9 cellular contexts compared by ENCODE assay signal in genomic region chr12:40225337-40225983, GRCh38. TPM values are rescaled to one million over a fixed set of nuclear protein-coding genes. Genes with fewer than 3 reads are reported as not detected.
DNase-seq lines count a peak whose midpoint lies in the region; ATAC-seq and TF ChIP-seq lines count a peak whose summit lies in the region.
"Had no signal": no experiment of that assay in that cellular context is flagged by ENCODE, and none has a peak within 500 bp of the region (broad histone marks: within the 10 kb centered on the region; RNA-seq: fewer than 3 reads in every experiment).

No MANE protein-coding gene starts in this region.

- H3K36me3 Mint-ChIP-seq in CD4-positive, alpha-beta memory T cell: no peaks in the 10 kb centered on the region

- ATAC-seq in RWPE2 (ENCODE audit: low read depth): no peak
- ATAC-seq in GM21423 (IDR thresholded peaks at IDR 0.05; ENCODE audit: unreplicated experiment): no peak
- ATAC-seq in HG03565 (IDR thresholded peaks at IDR 0.05; ENCODE audit: unreplicated experiment): no peak

- no peaks in the 10 kb centered on the region for H3K9me3 ChIP-seq in CD4-positive, alpha-beta memory T cell (ENCODE audit: control insufficient read depth in 1 of 2, low read length in 2 of 2)
- H3K9me3 ChIP-seq in RWPE2 (ENCODE audit: severe bottlenecking) (no peaks in the 10 kb centered on the region), fibroblast of lung (ENCODE audit: control insufficient read depth, insufficient read depth, low read depth, low read length) (no peaks in the 10 kb centered on the region), osteoblast (ENCODE audit: low read depth, low read length) (no peaks in the 10 kb centered on the region)

- no peaks in the 10 kb centered on the region for H3K27me3 ChIP-seq in CD4-positive, alpha-beta memory T cell (ENCODE audit: insufficient read depth, low read length)
- H3K27me3 ChIP-seq in RWPE2 (ENCODE audit: insufficient read depth, poor library complexity, severe bottlenecking): peaks cover 6% of the 10 kb centered on the region
- no peaks in the 10 kb centered on the region for H3K27me3 ChIP-seq in fibroblast of lung (ENCODE audit: control insufficient read depth, insufficient read depth, low read length)
- no peaks in the 10 kb centered on the region for H3K27me3 ChIP-seq in osteoblast (ENCODE audit: insufficient read depth, low read length)

- peaks cover 6 to 19% (median 13%) of the 10 kb centered on the region in 4 donors for H3K4me1 Mint-ChIP-seq in CD4-positive, alpha-beta memory T cell

- H3K4me2 ChIP-seq in fibroblast of lung (ENCODE audit: extremely low read depth, insufficient read depth, low read length) (peak overlapping the region; percentile 94), osteoblast (ENCODE audit: insufficient read depth, low read length) (peak overlapping the region; percentile 70)

- H3K27ac Mint-ChIP-seq in CD4-positive, alpha-beta memory T cell: peak overlapping the region in 2 of 7 donors; percentile 46 to 57

- no peak overlapping the region for H3K27ac ChIP-seq in CD4-positive, alpha-beta memory T cell (ENCODE audit: low read depth, low read length)
- H3K27ac ChIP-seq in RWPE2 (ENCODE audit: poor library complexity, severe bottlenecking): no peak overlapping the region
- peak overlapping the region; percentile 88 for H3K27ac ChIP-seq in fibroblast of lung (ENCODE audit: insufficient read depth, low read length)
- H3K27ac ChIP-seq in osteoblast (ENCODE audit: low read depth, low read length): no peak overlapping the region
- H3K27ac ChIP-seq: VCaP had no signal

- no peak overlapping the region for H3K9ac ChIP-seq in fibroblast of lung (ENCODE audit: insufficient read depth, low read length)

- H2AFZ ChIP-seq in fibroblast of lung (ENCODE audit: low read length) (peak overlapping the region; percentile 94), osteoblast (ENCODE audit: low read length) (peak overlapping the region; percentile 78)

- no peak for TF ChIP-seq CTCF in RWPE2 (IDR thresholded peaks at IDR 0.05; ENCODE audit: poor library complexity, severe bottlenecking)
- no peak for TF ChIP-seq CTCF in fibroblast of lung (conservative IDR thresholded peaks at IDR 0.05 in 1 of 2, IDR thresholded peaks at IDR 0.05 in 1 of 2; ENCODE audit: low read depth in 1 of 2, low read length in 2 of 2)
- TF ChIP-seq CTCF in osteoblast (IDR thresholded peaks at IDR 0.05; ENCODE audit: extremely low read depth, low read depth, low read length): no peak

- peak overlapping the region in 1 of 2 donors; percentile 32 for H3K4me3 ChIP-seq in CD4-positive, alpha-beta memory T cell (ENCODE audit: low read length in 2 of 2)
- H3K4me3 ChIP-seq in RWPE2 (ENCODE audit: severe bottlenecking) (peak overlapping the region; percentile 39), fibroblast of lung (replicated peaks in 1 of 4; ENCODE audit: control extremely low read depth in 1 of 4, insufficient read depth in 1 of 4, low read depth in 3 of 4, low read length in 4 of 4) (peak overlapping the region; percentile 66 to 84 (median 78)), osteoblast (ENCODE audit: insufficient read depth, low read length) (peak overlapping the region; percentile 78)

- peaks cover 8% of the 10 kb centered on the region for H3K4me1 ChIP-seq in CD4-positive, alpha-beta memory T cell (ENCODE audit: insufficient read depth, low read length)
- H3K4me1 ChIP-seq in RWPE2 (ENCODE audit: insufficient read depth, poor library complexity, severe bottlenecking): no peaks in the 10 kb centered on the region
- peaks cover 4% of the 10 kb centered on the region for H3K4me1 ChIP-seq in fibroblast of lung (ENCODE audit: control insufficient read depth, extremely low read depth, insufficient read depth, low read length)
- H3K4me1 ChIP-seq in osteoblast (ENCODE audit: insufficient read depth, low read length): peaks cover 22% of the 10 kb centered on the region

- CTCF ChIA-PET in CD4-positive, alpha-beta memory T cell (lab: Charles Lee; ENCODE audit: partially characterized antibody): no interaction called here

- H3K4me3 Mint-ChIP-seq in CD4-positive, alpha-beta memory T cell: peak overlapping the region; percentile 29 to 82 (median 70)

- intact Hi-C loops in CD4-positive, alpha-beta memory T cell (cut with micrococcal nuclease): no loop called here
- intact Hi-C loops in posterior vena cava (cut with DNase I): no loop called here

- POLR2A ChIA-PET in CD4-positive, alpha-beta memory T cell (lab: Charles Lee; ENCODE audit: partially characterized antibody): no interaction called here

- DNase-seq in CD4-positive, alpha-beta memory T cell: no peak
- DNase-seq in RWPE2 (ENCODE audit: low spot score) (no peak), fibroblast of lung (ENCODE audit: low read depth in 2 of 2) (no peak), osteoblast (ENCODE audit: insufficient read length, low spot score, missing footprints) (peak; percentile 27), posterior vena cava (ENCODE audit: low spot score) (no peak), SW 1271 (lab: John Stamatoyannopoulos, UW) (no peak)

- H3K9me3 Mint-ChIP-seq in CD4-positive, alpha-beta memory T cell: peaks cover 0 to 11% (median 2%) of the 10 kb centered on the region in 8 donors

- H4K20me1 ChIP-seq in fibroblast of lung (ENCODE audit: control insufficient read depth, extremely low read depth, insufficient read depth, low read length): no peaks in the 10 kb centered on the region
- no peaks in the 10 kb centered on the region for H4K20me1 ChIP-seq in osteoblast (ENCODE audit: insufficient read depth, low read length)

- peaks cover 27 to 28% of the 10 kb centered on the region in 2 donors for H3K27me3 Mint-ChIP-seq in CD4-positive, alpha-beta memory T cell

- no peaks in the 10 kb centered on the region for H3K36me3 ChIP-seq in CD4-positive, alpha-beta memory T cell (ENCODE audit: insufficient read depth, low read length)
- H3K36me3 ChIP-seq in RWPE2 (ENCODE audit: low read depth) (no peaks in the 10 kb centered on the region), fibroblast of lung (ENCODE audit: control insufficient read depth, insufficient read depth, low read length) (no peaks in the 10 kb centered on the region), osteoblast (ENCODE audit: insufficient read depth, low read length) (no peaks in the 10 kb centered on the region)

- H3K79me2 ChIP-seq in fibroblast of lung (ENCODE audit: control insufficient read depth, insufficient read depth, low read length) (no peaks in the 10 kb centered on the region), osteoblast (ENCODE audit: insufficient read depth, low read length) (no peaks in the 10 kb centered on the region)

RNA-seq across cellular contexts. Expression of gene LRRK2, which starts 0.7 kb away (rescaled TPM):
- total RNA-seq in CD4-positive, alpha-beta memory T cell: under 1 TPM; 0.39 to 0.76 TPM
- under 1 TPM in 1 of 2 donors, not detected in 1; 0.10 TPM for polyA plus RNA-seq in CD4-positive, alpha-beta memory T cell
- total RNA-seq in fibroblast of lung (10.8 and 14.0 TPM in 2 replicates), osteoblast (5.0 and 5.1 TPM in 2 replicates), posterior vena cava (10 to 100 TPM; 21.2 to 24.4 TPM)
- 2.2 and 2.9 TPM in 2 replicates for polyA plus RNA-seq in fibroblast of lung
- polyA plus RNA-seq in fibroblast of lung (2012): 1.7 and 2.0 TPM in 2 replicates
- 0.59 and 2.1 TPM in 2 replicates for polyA minus RNA-seq in fibroblast of lung (ENCODE audit: low replicate concordance)
